In genomic region chr9:97109194-97109811, GRCh38 we compare ENCODE assay signal across 8 cellular contexts.
DNase-seq lines count a peak whose midpoint lies in the region; ATAC-seq and TF ChIP-seq lines count a peak whose summit lies in the region.

No MANE protein-coding gene starts in this region.

- no peaks in the 10 kb centered on the region for H3K27me3 ChIP-seq in iPS DF 6.9 (ENCODE audit: control insufficient read depth, insufficient read depth, low read length)

- no peaks in the 10 kb centered on the region for H3K9me3 Mint-ChIP-seq in activated naive CD4-positive, alpha-beta T cell treated with anti-CD3 and anti-CD28 coated beads, Interleukin-2, amount 50 U/mL, for 72 hours

- no peak overlapping the region for H3K4me3 ChIP-seq in iPS DF 6.9 (ENCODE audit: low read length)
- H3K4me3 ChIP-seq in coronary artery = no peak overlapping the region

- H3K36me3 Mint-ChIP-seq in activated naive CD4-positive, alpha-beta T cell treated with anti-CD3 and anti-CD28 coated beads, Interleukin-2, amount 50 U/mL, for 72 hours = no peaks in the 10 kb centered on the region

- H3K27ac ChIP-seq in iPS DF 6.9 (ENCODE audit: low read length) (no peak overlapping the region), coronary artery (no peak overlapping the region)

- no peak overlapping the region for H3K27ac Mint-ChIP-seq in activated naive CD4-positive, alpha-beta T cell treated with anti-CD3 and anti-CD28 coated beads, Interleukin-2, amount 50 U/mL, for 72 hours

- WGBS in iPS DF 6.9 (ENCODE audit: insufficient coverage, insufficient read length) = no CpG with 5 or more reads among the region's 4 CpGs

- peak; percentile 54 to 66 for ATAC-seq in activated naive CD4-positive, alpha-beta T cell treated with anti-CD3 and anti-CD28 coated beads, Interleukin-2, amount 50 U/mL, for 72 hours
- no peak for ATAC-seq in GM18517 (IDR thresholded peaks at IDR 0.05; ENCODE audit: unreplicated experiment)

- no peak for TF ChIP-seq CTCF in coronary artery (IDR thresholded peaks at IDR 0.05)

- no peaks in the 10 kb centered on the region; the same call in 1 of the 2 replicates for H3K36me3 ChIP-seq in iPS DF 6.9 (ENCODE audit: control insufficient read depth, insufficient read depth, low read length)

- H3K9me3 ChIP-seq in iPS DF 6.9 (ENCODE audit: control insufficient read depth, insufficient read depth, low read length) = no peaks in the 10 kb centered on the region

- H3K4me1 ChIP-seq in iPS DF 6.9 (ENCODE audit: control insufficient read depth, insufficient read depth, low read length) = no peaks in the 10 kb centered on the region

- peak; percentile 13 for DNase-seq in stimulated activated naive CD4-positive, alpha-beta T cell treated with Interleukin-2 at 50 U/mL for 16 hours (lab: John Stamatoyannopoulos, UW)
- DNase-seq in stimulated activated naive CD4-positive, alpha-beta T cell (lab: John Stamatoyannopoulos, UW) = no peak
- DNase-seq in NCI-H460 (ENCODE audit: extremely low read depth, low read depth) (peak; percentile 53), iPS DF 6.9 (ENCODE audit: low read depth, low spot score) (peak; percentile 41), coronary artery (ENCODE audit: low spot score) (no peak)
- DNase-seq in activated naive CD4-positive, alpha-beta T cell treated with anti-CD3 and anti-CD28 coated beads, Interleukin-2, amount 50 U/mL, for 72 hours (ENCODE audit: low spot score in 2 of 2) = peak in 1 of 2 donors; percentile 29
- peak; percentile 5 to 37 (median 7) for DNase-seq in stimulated activated CD4-positive, alpha-beta T cell treated with anti-CD3 and anti-CD28 coated beads, TNF-alpha, amount 100 ng/mL, for 24 hours (ENCODE audit: low read depth in 3 of 3)

Comparison
In these comparisons a context has a peak if more than half of its experiments do, and no peak if none do; other contexts are left out.
1. DNase-seq: peak in stimulated activated naive CD4-positive, alpha-beta T cell treated with Interleukin-2 at 50 U/mL for 16 hours (single experiment), NCI-H460 (single experiment), iPS DF 6.9 (single experiment) and stimulated activated CD4-positive, alpha-beta T cell treated with anti-CD3 and anti-CD28 coated beads, TNF-alpha, amount 100 ng/mL, for 24 hours (3 of 3); none in stimulated activated naive CD4-positive, alpha-beta T cell (0 of 6) and coronary artery (single experiment).